Comparison of ENCODE assay signal across 13 cellular contexts in genomic region chr7:158779061-158779992, GRCh38. TPM values are rescaled to one million over a fixed set of nuclear protein-coding genes. Genes with fewer than 3 reads are reported as not detected.
DNase-seq lines count a peak whose midpoint lies in the region; ATAC-seq and TF ChIP-seq lines count a peak whose summit lies in the region.
"Had no signal": no experiment of that assay in that cellular context is flagged by ENCODE, and none has a peak within 500 bp of the region (broad histone marks: within the 10 kb centered on the region; RNA-seq: fewer than 3 reads in every experiment).

No MANE protein-coding gene starts in this region.

- BruUV-seq in MCF 10A (replicated peaks; lab: Mats Ljungman, UMichigan) = no TSS peak

- H3K36me3 Mint-ChIP-seq in T-helper 2 cell treated with Interferon-gamma antibody and Interleukin-4, amounts not matched to agents 5 μg/mL and 100 μg/mL, for 36 hours (ENCODE audit: low read depth) = peaks cover 41% of the 10 kb centered on the region
- H3K36me3 Mint-ChIP-seq in T-helper 17 cell (ENCODE audit: low read depth) (peaks cover 2% of the 10 kb centered on the region), MCF 10A (ENCODE audit: insufficient read depth, unreplicated experiment) (peaks cover 23% of the 10 kb centered on the region)

- POLR2A ChIA-PET in GM10248 (lab: Yijun Ruan, JAX) = no interaction called here
- POLR2A ChIA-PET in MCF 10A (lab: Yijun Ruan, JAX) = interaction anchor here (1.0 kb wide), 1 partner anchor 18 kb away, joined by 3 read pairs; no protein-coding TSS in a partner anchor

- peak overlapping the region in 1 of 2 donors; percentile 33 for H3K9ac ChIP-seq in stomach smooth muscle (ENCODE audit: low read length in 2 of 2)

- H3K9me3 ChIP-seq in T-helper 17 cell (ENCODE audit: control insufficient read depth, low read length, poor library complexity, severe bottlenecking) = no peaks in the 10 kb centered on the region
- H3K9me3 ChIP-seq in stomach smooth muscle (ENCODE audit: control insufficient read depth in 2 of 2, low read length in 2 of 2) = no peaks in the 10 kb centered on the region
- H3K9me3 ChIP-seq: HAP-1, heart left ventricle, suprapubic skin had no signal

- peaks cover 31% of the 10 kb centered on the region for H3K4me1 ChIP-seq in stomach smooth muscle (ENCODE audit: control insufficient read depth, insufficient read depth, low read length)
- H3K4me1 ChIP-seq: HAP-1 had no signal

- DNase-seq in T-helper 2 cell treated with Interferon-gamma antibody and Interleukin-4, amounts not matched to agents 5 μg/mL and 100 μg/mL, for 36 hours (ENCODE audit: low spot score) = no peak
- DNase-seq in T-helper 2 cell (no peak), T-helper 17 cell (no peak), iris pigment epithelial cell (ENCODE audit: low read depth) (peak; percentile 42), GM10248 (ENCODE audit: extremely low spot score) (no peak), middle frontal gyrus (ENCODE audit: extremely low spot score, low spot score) (no peak), MCF 10A (ENCODE audit: unreplicated experiment) (no peak)
- DNase-seq: heart left ventricle, NCI-H187 treated with DMSO at 0.1 percent for 48 hours had no signal

- H3K27me3 Mint-ChIP-seq in T-helper 2 cell treated with Interferon-gamma antibody and Interleukin-4, amounts not matched to agents 5 μg/mL and 100 μg/mL, for 36 hours (ENCODE audit: low read depth) = no peaks in the 10 kb centered on the region
- no peaks in the 10 kb centered on the region for H3K27me3 Mint-ChIP-seq in T-helper 17 cell
- no peaks in the 10 kb centered on the region for H3K27me3 Mint-ChIP-seq in MCF 10A (ENCODE audit: insufficient read depth, unreplicated experiment)
- H3K27me3 Mint-ChIP-seq: memory B cell had no signal

- peak overlapping the region; percentile 89 for H3K27ac Mint-ChIP-seq in T-helper 2 cell treated with Interferon-gamma antibody and Interleukin-4, amounts not matched to agents 5 μg/mL and 100 μg/mL, for 36 hours
- H3K27ac Mint-ChIP-seq in T-helper 17 cell (no peak overlapping the region), MCF 10A (ENCODE audit: low read depth, unreplicated experiment) (no peak overlapping the region)
- H3K27ac Mint-ChIP-seq: memory B cell had no signal

- H3K27me3 ChIP-seq in stomach smooth muscle (ENCODE audit: control insufficient read depth in 1 of 2, insufficient read depth in 2 of 2, low read length in 2 of 2) = no peaks in the 10 kb centered on the region
- H3K27me3 ChIP-seq: heart left ventricle, suprapubic skin had no signal

- ATAC-seq in T-helper 17 cell = peak; percentile 22
- ATAC-seq: heart left ventricle had no signal

- no peak overlapping the region for H3K4me3 ChIP-seq in stomach smooth muscle (ENCODE audit: low read length in 2 of 2)
- H3K4me3 ChIP-seq: HAP-1, heart left ventricle, suprapubic skin had no signal

- intact Hi-C loops in MCF 10A (cut with micrococcal nuclease) = no loop called here

- H3K36me3 ChIP-seq in stomach smooth muscle (ENCODE audit: control insufficient read depth in 2 of 2, insufficient read depth in 2 of 2, low read length in 2 of 2) = peaks cover 21 to 43% of the 10 kb centered on the region in 2 donors

- H3K4me3 Mint-ChIP-seq in T-helper 2 cell treated with Interferon-gamma antibody and Interleukin-4, amounts not matched to agents 5 μg/mL and 100 μg/mL, for 36 hours = peak overlapping the region; percentile 73
- H3K4me3 Mint-ChIP-seq in T-helper 17 cell (peak overlapping the region; percentile 60), MCF 10A (ENCODE audit: unreplicated experiment) (no peak overlapping the region)
- H3K4me3 Mint-ChIP-seq: memory B cell had no signal

- H3K9me3 Mint-ChIP-seq in T-helper 2 cell treated with Interferon-gamma antibody and Interleukin-4, amounts not matched to agents 5 μg/mL and 100 μg/mL, for 36 hours = no peaks in the 10 kb centered on the region
- H3K9me3 Mint-ChIP-seq in MCF 10A (ENCODE audit: unreplicated experiment) = no peaks in the 10 kb centered on the region
- H3K9me3 Mint-ChIP-seq: memory B cell had no signal

- H3K27ac ChIP-seq in stomach smooth muscle (ENCODE audit: low read length) = peak overlapping the region; percentile 69
- H3K27ac ChIP-seq: suprapubic skin had no signal

- CTCF ChIA-PET in GM10248 (lab: Yijun Ruan, JAX) = interaction anchor here (1.5 kb wide), 1 partner anchor 30 kb away, joined by 3 read pairs; no protein-coding TSS in a partner anchor
- CTCF ChIA-PET in MCF 10A (lab: Yijun Ruan, JAX) = no interaction called here

- TF ChIP-seq CTCF in GM10248 (IDR thresholded peaks at IDR 0.05; ENCODE audit: control extremely low read depth, extremely low read depth, low read depth, missing control alignments) = no peak
- TF ChIP-seq CTCF in MCF 10A (IDR thresholded peaks at IDR 0.05; ENCODE audit: unreplicated experiment) = no peak

- peaks cover 24% of the 10 kb centered on the region for H3K4me1 Mint-ChIP-seq in T-helper 2 cell treated with Interferon-gamma antibody and Interleukin-4, amounts not matched to agents 5 μg/mL and 100 μg/mL, for 36 hours (ENCODE audit: low read depth)
- peaks cover 18% of the 10 kb centered on the region for H3K4me1 Mint-ChIP-seq in T-helper 17 cell
- H3K4me1 Mint-ChIP-seq in MCF 10A (ENCODE audit: insufficient read depth, unreplicated experiment) = no peaks in the 10 kb centered on the region
- H3K4me1 Mint-ChIP-seq: memory B cell had no signal

RNA-seq across cellular contexts. Expression of gene ESYT2, which starts 50.0 kb away (rescaled TPM):
- 100 to 1,000 TPM; 104 to 113 TPM for total RNA-seq in T-helper 17 cell
- 74.1 and 78.6 TPM in 2 replicates for total RNA-seq in MCF 10A (2022)
